Comparison of ENCODE assay signal across 6 cellular contexts in genomic region chr14:104448721-104449120, GRCh38.
"Had no signal": no experiment of that assay in that cellular context is flagged by ENCODE, and none has a peak within 500 bp of the region (broad histone marks: within the 10 kb centered on the region; RNA-seq: fewer than 3 reads in every experiment).

No MANE protein-coding gene starts in this region.

- DNase-seq: IMR-90, KBM-7, KG1 had no signal

- H3K27ac ChIP-seq: HL-60, KMS-11 had no signal

- H3K4me3 ChIP-seq: K562 had no signal
